ENCODE assay signal across 1 cellular context in genomic region chr11:125481531-125481930, GRCh38.
TF ChIP-seq lines count a peak whose summit lies in the region.

No MANE protein-coding gene starts in this region.

TF ChIP-seq in IMR-90, 13 proteins besides CTCF, POLR2A, EP300 and RAD21 (continued from another document):
- TF ChIP-seq MAZ (IDR thresholded peaks at IDR 0.05; ENCODE audit: borderline replicate concordance, low read depth, low read length) (no peak), USF2 (IDR thresholded peaks at IDR 0.05; ENCODE audit: low read depth, low read length) (no peak), CHD1 (IDR thresholded peaks at IDR 0.05; ENCODE audit: low read depth, low read length) (no peak), CEBPB (IDR thresholded peaks at IDR 0.05; ENCODE audit: low read depth, low read length) (no peak), FOS (IDR thresholded peaks at IDR 0.05; ENCODE audit: low read depth, low read length) (no peak), RCOR1 (IDR thresholded peaks at IDR 0.05; ENCODE audit: insufficient replicate concordance, low read length) (no peak), NFE2L2 (IDR thresholded peaks at IDR 0.05; ENCODE audit: low read depth, low read length) (no peak), MAFK (IDR thresholded peaks at IDR 0.05; ENCODE audit: low read depth, low read length) (no peak), RFX5 (IDR thresholded peaks at IDR 0.05; ENCODE audit: low read depth, low read length) (no peak), MXI1 (IDR thresholded peaks at IDR 0.05; ENCODE audit: borderline replicate concordance, low read depth, low read length) (no peak), ELK1 (IDR thresholded peaks at IDR 0.05; ENCODE audit: borderline replicate concordance, low read depth, low read length) (no peak), BHLHE40 (IDR thresholded peaks at IDR 0.05; ENCODE audit: low read depth, low read length) (no peak)
